In genomic region chr2:151409601-151410484, GRCh38 we compare ENCODE assay signal across 8 cellular contexts. TPM values are rescaled to one million over a fixed set of nuclear protein-coding genes. Genes with fewer than 3 reads are reported as not detected.
DNase-seq lines count a peak whose midpoint lies in the region; ATAC-seq and TF ChIP-seq lines count a peak whose summit lies in the region.

Gene RIF1 (plus strand): TSS chr2:151409902. CDS start chr2:151410424, 522 bp downstream.

- in situ Hi-C loops in KBM-7 (cut with MboI; ENCODE audit: low pct_unique_long_range_greater_than_20kb, low sequenced_read_pairs) (no loop called here), Panc1 (cut with HindIII; ENCODE audit: low pct_unique_long_range_greater_than_20kb, low sequenced_read_pairs) (no loop called here)

- H3K36me3 ChIP-seq in Panc1 (ENCODE audit: control insufficient read depth, insufficient read depth, low read length), result peaks cover 28% of the 10 kb centered on the region
- peaks cover 8 to 29% (median 20%) of the 10 kb centered on the region in 4 donors for H3K36me3 ChIP-seq in esophagus muscularis mucosa

- H3K4me1 ChIP-seq in Panc1 (ENCODE audit: control insufficient read depth, insufficient read depth, low read length) (peaks cover 7% of the 10 kb centered on the region), esophagus muscularis mucosa (peaks cover 13 to 24% (median 19%) of the 10 kb centered on the region in 4 donors)

- intact Hi-C loops in Panc1 (cut with micrococcal nuclease; ENCODE audit: unreplicated experiment) (loop anchor here (10.0 kb wide), 1 partner anchor 115 kb away; no protein-coding TSS in a partner anchor), esophagus muscularis mucosa (cut with DNase I) (loop anchor here (10.0 kb wide), 1 partner anchor 145 kb away; the partner anchor contains the start of gene RBM43)

- POLR2A ChIA-PET in Panc1 (lab: Charles Lee), result no interaction called here

- ATAC-seq in GM21717 (IDR thresholded peaks at IDR 0.05; ENCODE audit: unreplicated experiment) (peak; percentile 96), Panc1 (peak; percentile 99)
- peak; percentile 94 to 95 for ATAC-seq in activated T-cell treated with anti-CD3 and anti-CD28 coated beads, Interleukin-2, amount 50 U/mL, for 4 hours

- peak; percentile 76 for TF ChIP-seq CTCF in Panc1 (IDR thresholded peaks at IDR 0.05)
- TF ChIP-seq CTCF in esophagus muscularis mucosa (IDR thresholded peaks at IDR 0.05), result peak; percentile 63 to 74 (median 71)

- H3K4me1 Mint-ChIP-seq in activated T-cell treated with anti-CD3 and anti-CD28 coated beads, Interleukin-2, amount 50 U/mL, for 4 hours (ENCODE audit: low read depth), result peaks cover 21% of the 10 kb centered on the region

- H3K27me3 Mint-ChIP-seq in activated T-cell treated with anti-CD3 and anti-CD28 coated beads, Interleukin-2, amount 50 U/mL, for 4 hours (ENCODE audit: low read depth), result no peaks in the 10 kb centered on the region

- H3K9me3 ChIP-seq in Panc1 (ENCODE audit: control insufficient read depth, insufficient read depth, low read depth, low read length), result no peaks in the 10 kb centered on the region
- no peaks in the 10 kb centered on the region for H3K9me3 ChIP-seq in esophagus muscularis mucosa

- peak within 1 kb of the TSS; percentile 94 for H3K4me3 Mint-ChIP-seq in activated T-cell treated with anti-CD3 and anti-CD28 coated beads, Interleukin-2, amount 50 U/mL, for 4 hours

- no peaks in the 10 kb centered on the region for H3K27me3 ChIP-seq in Panc1 (ENCODE audit: control insufficient read depth, insufficient read depth, low read length)
- no peaks in the 10 kb centered on the region for H3K27me3 ChIP-seq in esophagus muscularis mucosa

- WGBS in esophagus muscularis mucosa, result 0% methylated on average over 21 of the region's 65 CpGs

- no peak for TF ChIP-seq POLR2A in esophagus muscularis mucosa (IDR thresholded peaks at IDR 0.05; ENCODE audit: low read depth)

- TF ChIP-seq EP300 in esophagus muscularis mucosa (IDR thresholded peaks at IDR 0.05), result no peak

- CTCF ChIA-PET in Panc1 (lab: Charles Lee), result interaction anchor here (0.7 to 1.1 kb wide), 2 partner anchors 143 to 568 kb away, joined by 4 to 7 read pairs; no protein-coding TSS in a partner anchor

- peaks cover 16% of the 10 kb centered on the region for H3K36me3 Mint-ChIP-seq in activated T-cell treated with anti-CD3 and anti-CD28 coated beads, Interleukin-2, amount 50 U/mL, for 4 hours (ENCODE audit: insufficient read depth)

- BruUV-seq in Panc1 (replicated peaks; lab: Mats Ljungman, UMichigan), result no TSS peak

- H3K27ac ChIP-seq in Panc1 (ENCODE audit: low read length) (peak within 1 kb of the TSS; percentile 93), esophagus muscularis mucosa (replicated peaks in 1 of 4) (peak within 1 kb of the TSS; percentile 86 to 93 (median 92))

- H3K9me3 Mint-ChIP-seq in activated T-cell treated with anti-CD3 and anti-CD28 coated beads, Interleukin-2, amount 50 U/mL, for 4 hours, result no peaks in the 10 kb centered on the region

- H3K4me3 ChIP-seq in Panc1 (ENCODE audit: low read depth in 2 of 2, low read length in 2 of 2) (peak within 1 kb of the TSS; percentile 91 to 92), esophagus muscularis mucosa (peak within 1 kb of the TSS; percentile 83 to 96 (median 88))

- peak; percentile 93 for DNase-seq in DMS79 treated with DMSO at 0.1 percent for 48 hours (lab: John Stamatoyannopoulos, UW)
- peak; percentile 93 for DNase-seq in KBM-7
- peak; percentile 85 for DNase-seq in Panc1 (ENCODE audit: low read depth, low spot score)
- peak; percentile 73 for DNase-seq in activated T-cell treated with anti-CD3 and anti-CD28 coated beads, Interleukin-2, amount 50 U/mL, for 4 hours
- peak; percentile 96 for DNase-seq in esophagus muscularis mucosa (ENCODE audit: extremely low spot score)
- DNase-seq in myocyte (ENCODE audit: low read depth), result peak; percentile 97
- DNase-seq in stimulated activated CD8-positive, alpha-beta memory T cell treated with anti-CD3 and anti-CD28 coated beads, Interleukin-7, amount 100 ng/mL, for 48 hours (ENCODE audit: extremely low read depth in 1 of 2, low read depth in 1 of 2), result peak; percentile 61 to 82

RNA-seq across cellular contexts. Expression of gene RIF1, which starts in this region (rescaled TPM):
- total RNA-seq in Panc1 (2021; ENCODE audit: unreplicated experiment) (57.7 TPM), esophagus muscularis mucosa (10 to 100 TPM; 25.3 to 31.0 (median 28.9) TPM), myocyte (29.8 and 31.4 TPM in 2 replicates)
- polyA plus RNA-seq in Panc1 (2012; ENCODE audit: insufficient read length), result 8.4 TPM
- total RNA-seq in activated T-cell treated with anti-CD3 and anti-CD28 coated beads, Interleukin-2, amount 50 U/mL, for 4 hours, result 10 to 100 TPM; 63.6 to 68.9 (median 64.1) TPM
- 6.5 TPM for polyA plus RNA-seq in myocyte (2012)

Comparison
In these comparisons a context has a peak if more than half of its experiments do, and no peak if none do; other contexts are left out.
1. Peak in every context shown above with its lines: DNase-seq, ATAC-seq, H3K4me3 ChIP-seq and H3K27ac ChIP-seq.